ENCODE assay signal across 29 cellular contexts in genomic region chr13:112986946-112987345, GRCh38. TPM values are rescaled to one million over a fixed set of nuclear protein-coding genes. Genes with fewer than 3 reads are reported as not detected.
"Had no signal": no experiment of that assay in that cellular context is flagged by ENCODE, and none has a peak within 500 bp of the region (broad histone marks: within the 10 kb centered on the region; RNA-seq: fewer than 3 reads in every experiment).

No MANE protein-coding gene starts in this region.

- H3K4me3 ChIP-seq: SJCRH30, SK-N-MC had no signal

- H3K9me3 ChIP-seq: SJCRH30 had no signal

- DNase-seq: activated CD4-positive, alpha-beta memory T cell treated with anti-CD3 and anti-CD28 coated beads, Interleukin-2, amount 10 ng/mL, durations not matched to agents 7 days and 5 days; activated CD4-positive, alpha-beta T cell treated with anti-CD3 and anti-CD28 coated beads for 1 hour; activated CD4-positive, alpha-beta T cell treated with anti-CD3 and anti-CD28 coated beads for 48 hours; activated CD4-positive, CD25-positive, alpha-beta regulatory T cell; activated CD8-positive, alpha-beta memory T cell treated with anti-CD3 and anti-CD28 coated beads for 24 hours; activated CD8-positive, alpha-beta memory T cell treated with anti-CD3 and anti-CD28 coated beads, Interleukin-2, amount 10 ng/mL, durations not matched to agents 7 days and 5 days; activated CD8-positive, alpha-beta memory T cell treated with anti-CD3 and anti-CD28 coated beads, Interleukin-2, amount 50 U/mL, for 48 hours; activated effector memory CD4-positive, alpha-beta T cell treated with Interleukin-2 at 50 U/mL for 16 hours; activated naive CD4-positive, alpha-beta T cell treated with anti-CD3 and anti-CD28 coated beads, Interleukin-2, amount 10 ng/mL, durations not matched to agents 7 days and 5 days; activated naive CD8-positive, alpha-beta T cell treated with anti-CD3 and anti-CD28 coated beads, Interleukin-2, amount 50 U/mL, for 24 hours; activated T-cell treated with anti-CD3 and anti-CD28 coated beads, Interleukin-2, amount 50 U/mL, for 48 hours; anterior cingulate cortex; NCI-H1092 treated with DMSO at 0.1 percent for 48 hours; NCI-H1417; NCI-H146; NCI-H187; NCI-H2029 treated with DMSO at 0.1 percent for 48 hours; NCI-H2107; NCI-H2171; NCI-H510A; NCI-H526; NCI-H748 treated with DMSO at 0.1 percent for 48 hours; NK-92 treated with Interleukin-12 subunit alpha and Interleukin-12 subunit beta, amount 100 ng/mL, for 24 hours; SHP77; SJCRH30; T1000; WERI-Rb-1 had no signal

- H3K27ac ChIP-seq: SJCRH30, SK-N-MC, WERI-Rb-1 had no signal

- ATAC-seq: activated CD8-positive, alpha-beta memory T cell treated with anti-CD3 and anti-CD28 coated beads, Interleukin-2, amount 10 ng/mL, durations not matched to agents 7 days and 5 days; activated naive CD8-positive, alpha-beta T cell treated with anti-CD3 and anti-CD28 coated beads, Interleukin-2, amount 50 U/mL, for 24 hours had no signal

- H3K36me3 ChIP-seq: SJCRH30, WERI-Rb-1 had no signal

RNA-seq across cellular contexts. Expression of gene MCF2L, which starts 17.9 kb away (rescaled TPM):
- total RNA-seq: M059J had no signal
